ENCODE assay signal across 8 cellular contexts in the genomic region with DNA sequence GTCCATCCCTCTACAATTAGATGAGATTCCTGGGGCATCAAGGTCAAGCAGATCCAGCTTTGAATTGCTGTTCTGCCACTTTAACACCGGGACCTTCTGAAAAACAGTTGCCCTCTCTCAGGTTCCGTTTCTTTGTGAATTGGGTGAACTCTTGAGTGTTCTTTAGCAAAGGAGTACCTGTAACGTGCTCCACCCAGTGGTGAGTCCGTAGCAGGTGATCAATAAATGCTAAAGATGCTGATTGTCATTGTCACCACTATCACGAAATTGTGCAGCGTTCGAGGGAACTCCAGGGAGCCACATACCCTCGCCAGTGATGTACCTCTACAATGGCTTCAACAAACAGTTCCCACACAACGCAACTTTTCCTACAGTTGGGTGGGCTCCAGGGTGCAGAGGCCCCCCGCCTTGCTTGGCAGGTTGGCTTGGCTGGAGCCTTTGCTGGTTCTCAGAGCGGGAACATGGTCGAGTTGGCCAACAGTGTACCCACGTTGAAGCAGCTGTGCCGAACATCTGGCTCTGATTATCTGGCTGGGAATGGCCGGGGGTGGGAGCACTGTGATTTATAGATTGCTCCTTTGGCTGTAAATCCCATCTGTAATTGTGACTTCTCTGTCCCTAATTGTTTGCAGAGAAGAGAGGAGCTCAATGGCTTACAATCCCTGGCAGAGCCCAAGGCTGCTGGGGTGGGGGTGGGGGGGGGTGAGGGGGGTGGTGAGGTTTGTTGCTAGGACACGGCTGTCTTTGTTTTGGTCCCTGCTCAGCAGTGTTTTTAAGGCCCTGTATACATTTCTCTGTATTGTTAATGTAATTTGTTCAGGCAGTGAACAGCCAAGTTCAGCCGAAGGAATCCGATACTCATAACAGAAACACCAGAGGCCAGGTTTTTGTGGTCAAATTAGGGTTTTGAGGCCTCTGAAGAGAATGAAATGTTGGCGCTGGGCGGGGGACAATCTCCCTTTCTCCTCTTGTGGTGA.
DNase-seq lines count a peak whose midpoint lies in the region; ATAC-seq and TF ChIP-seq lines count a peak whose summit lies in the region.

No MANE protein-coding gene starts in this region.

- intact Hi-C loops in colonic mucosa (cut with DNase I) (no loop called here), testis (cut with DNase I; ENCODE audit: low total_unique reads) (no loop called here)

- no peak overlapping the region for H3K4me3 ChIP-seq in H7 (ENCODE audit: insufficient read depth, low read depth, low read length)
- H3K4me3 ChIP-seq in SK-N-MC = peak overlapping the region; percentile 64
- no peak overlapping the region for H3K4me3 ChIP-seq in colonic mucosa
- no peak overlapping the region for H3K4me3 ChIP-seq in testis

- DNase-seq in H7 = peak; percentile 65
- DNase-seq in SK-N-MC (ENCODE audit: low read depth, low spot score) = peak; percentile 37
- peak; percentile 30 for DNase-seq in hepatic stellate cell (ENCODE audit: low spot score)
- DNase-seq in smooth muscle cell of the brain vasculature (ENCODE audit: low read depth, low spot score) = peak; percentile 60
- DNase-seq in colonic mucosa = no peak
- no peak for DNase-seq in HK-2 (ENCODE audit: unreplicated experiment)
- DNase-seq in testis = no peak

- TF ChIP-seq CTCF in colonic mucosa (IDR thresholded peaks at IDR 0.05) (no peak), testis (IDR thresholded peaks at IDR 0.05) (no peak)

- TF ChIP-seq POLR2A in testis (IDR thresholded peaks at IDR 0.05) = no peak

- H3K27ac ChIP-seq in SK-N-MC = peak overlapping the region; percentile 64; the same call in 1 of the 2 replicates
- no peak overlapping the region for H3K27ac ChIP-seq in colonic mucosa
- no peak overlapping the region for H3K27ac ChIP-seq in testis

- H3K36me3 ChIP-seq in H7 (replicated peaks; ENCODE audit: control insufficient read depth, insufficient read depth, low read length) = no peaks in the 10 kb centered on the region
- H3K36me3 ChIP-seq in SK-N-MC (ENCODE audit: insufficient read depth, low read length) = no peaks in the 10 kb centered on the region
- H3K36me3 ChIP-seq in colonic mucosa = no peaks in the 10 kb centered on the region
- no peaks in the 10 kb centered on the region for H3K36me3 ChIP-seq in testis (ENCODE audit: low read depth, missing control alignments)

- H3K9ac ChIP-seq in SK-N-MC (ENCODE audit: insufficient read length) (no peak overlapping the region), colonic mucosa (ENCODE audit: low read depth in 2 of 2, low read length in 2 of 2) (no peak overlapping the region)

- H3K27me3 ChIP-seq in H7 (ENCODE audit: control insufficient read depth, insufficient read depth, low read length) (no peaks in the 10 kb centered on the region), colonic mucosa (no peaks in the 10 kb centered on the region), testis (no peaks in the 10 kb centered on the region)

- no peak for ATAC-seq in HG02884 (IDR thresholded peaks at IDR 0.05; ENCODE audit: unreplicated experiment)

- no peaks in the 10 kb centered on the region for H3K4me1 ChIP-seq in colonic mucosa
- peaks cover 9% of the 10 kb centered on the region for H3K4me1 ChIP-seq in testis

- WGBS in testis, 2 donors = 63 to 76% methylated on average over 19 to 20 of the region's 20 CpGs

- H3K9me3 ChIP-seq in SK-N-MC (ENCODE audit: low read depth, low read length) = no peaks in the 10 kb centered on the region
- no peaks in the 10 kb centered on the region for H3K9me3 ChIP-seq in colonic mucosa
- no peaks in the 10 kb centered on the region for H3K9me3 ChIP-seq in testis

Comparison
In these comparisons a context has a peak if more than half of its experiments do, and no peak if none do; other contexts are left out.
1. DNase-seq: peak in H7 (single experiment), SK-N-MC (single experiment), hepatic stellate cell (single experiment) and smooth muscle cell of the brain vasculature (single experiment); none in colonic mucosa (single experiment), HK-2 (single experiment) and testis (single experiment).